ENCODE assay signal across 30 cellular contexts in the genomic region with DNA sequence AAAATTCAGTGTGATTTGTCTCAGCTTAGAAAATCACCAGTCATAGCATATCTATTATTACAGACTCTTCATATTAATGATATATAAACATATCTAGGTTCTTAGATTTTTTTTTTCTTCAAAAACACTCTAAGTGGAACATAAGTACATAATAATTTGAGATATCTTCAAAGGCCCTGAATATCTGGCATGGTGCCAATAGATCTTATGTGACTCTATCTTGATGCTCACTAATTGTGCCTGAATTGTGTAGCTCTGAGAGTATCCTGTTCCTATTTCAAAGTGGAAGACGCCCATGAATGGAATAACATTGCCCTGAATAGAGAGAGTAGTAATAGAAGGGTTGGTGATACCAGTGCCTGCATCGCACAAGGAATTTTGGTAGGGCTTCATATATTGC.
"Had no signal": no experiment of that assay in that cellular context is flagged by ENCODE, and none has a peak within 500 bp of the region (broad histone marks: within the 10 kb centered on the region; RNA-seq: fewer than 3 reads in every experiment).

No MANE protein-coding gene starts in this region.

- FAIRE-seq: islet of Langerhans had no signal

- H3K9me3 ChIP-seq: ascending aorta, gastrocnemius medialis, left lung, lower lobe of right lung, psoas muscle, stomach, thyroid gland, upper lobe of left lung, vagina had no signal

- H3K27me3 ChIP-seq: ascending aorta, gastrocnemius medialis, left lung, neural progenitor cell, stomach, thyroid gland, upper lobe of left lung, vagina had no signal

- H3K4me1 ChIP-seq: ascending aorta, gastrocnemius medialis, left lung, lower lobe of right lung, neural progenitor cell, parathyroid adenoma, psoas muscle, stomach, thyroid gland, upper lobe of left lung, vagina had no signal

- H3K4me3 ChIP-seq: ascending aorta, gastrocnemius medialis, left lung, lower lobe of right lung, neural progenitor cell, psoas muscle, smooth muscle cell, stomach, thyroid gland, upper lobe of left lung, vagina had no signal

- ATAC-seq: effector memory CD8-positive, alpha-beta T cell; gastrocnemius medialis; left lung; lower lobe of right lung; natural killer cell; psoas muscle; stimulated activated naive B cell treated with anti-CD40 and anti-IgM and Interleukin-4, amounts not matched to agents 10 μg/mL and 1 μg/mL and 100 μg/mL, for 72 hours had no signal

- H3K79me2 ChIP-seq: parathyroid adenoma had no signal

- H3K36me3 ChIP-seq: ascending aorta, gastrocnemius medialis, left lung, lower lobe of right lung, neural progenitor cell, stomach, thyroid gland, upper lobe of left lung, vagina had no signal

- H2AFZ ChIP-seq: neural progenitor cell, parathyroid adenoma had no signal

- H3K4me2 ChIP-seq: neural progenitor cell, smooth muscle cell had no signal

- H3K9ac ChIP-seq: neural progenitor cell, parathyroid adenoma had no signal

- DNase-seq: activated CD4-positive, alpha-beta memory T cell treated with anti-CD3 and anti-CD28 coated beads for 36 hours; activated CD4-positive, alpha-beta T cell treated with anti-CD3 and anti-CD28 coated beads, Interleukin-2, amount 10 ng/mL, durations not matched to agents 24 days and 14 days; activated CD4-positive, CD25-positive, alpha-beta regulatory T cell treated with anti-CD3 and anti-CD28 coated beads, Interleukin-2, amount 50 U/mL, for 72 hours; activated CD8-positive, alpha-beta memory T cell treated with anti-CD3 and anti-CD28 coated beads, Interleukin-2, amount 50 U/mL, for 4 hours; activated effector memory CD4-positive, alpha-beta T cell treated with anti-CD3 and anti-CD28 coated beads, Interleukin-2, amount 50 U/mL, for 16 hours; activated naive CD4-positive, alpha-beta T cell treated with anti-CD3 and anti-CD28 coated beads for 36 hours; activated naive CD8-positive, alpha-beta T cell treated with anti-CD3 and anti-CD28 coated beads for 36 hours; activated T-cell treated with anti-CD3 and anti-CD28 coated beads, Interleukin-2, amount 50 U/mL, for 1 hour; cortex of kidney; effector memory CD8-positive, alpha-beta T cell; erythroblast; gastrocnemius medialis; glutamatergic neuron; left lung; lower lobe of right lung; mesenchymal stem cell; natural killer cell; occipital lobe; psoas muscle; stimulated activated CD4-positive, alpha-beta T cell treated with anti-CD3 and anti-CD28 coated beads, Interleukin-1b, Interleukin-23, amount 100 ng/mL, for 48 hours; stimulated activated naive B cell treated with anti-CD40 and anti-IgM and Interleukin-4, amounts not matched to agents 10 μg/mL and 1 μg/mL and 100 μg/mL, for 72 hours; stomach; thyroid gland; upper lobe of left lung had no signal

- H3K27ac ChIP-seq: ascending aorta, gastrocnemius medialis, left lung, lower lobe of right lung, neural progenitor cell, parathyroid adenoma, psoas muscle, stomach, thyroid gland, upper lobe of left lung, vagina had no signal
